In the genomic region with DNA sequence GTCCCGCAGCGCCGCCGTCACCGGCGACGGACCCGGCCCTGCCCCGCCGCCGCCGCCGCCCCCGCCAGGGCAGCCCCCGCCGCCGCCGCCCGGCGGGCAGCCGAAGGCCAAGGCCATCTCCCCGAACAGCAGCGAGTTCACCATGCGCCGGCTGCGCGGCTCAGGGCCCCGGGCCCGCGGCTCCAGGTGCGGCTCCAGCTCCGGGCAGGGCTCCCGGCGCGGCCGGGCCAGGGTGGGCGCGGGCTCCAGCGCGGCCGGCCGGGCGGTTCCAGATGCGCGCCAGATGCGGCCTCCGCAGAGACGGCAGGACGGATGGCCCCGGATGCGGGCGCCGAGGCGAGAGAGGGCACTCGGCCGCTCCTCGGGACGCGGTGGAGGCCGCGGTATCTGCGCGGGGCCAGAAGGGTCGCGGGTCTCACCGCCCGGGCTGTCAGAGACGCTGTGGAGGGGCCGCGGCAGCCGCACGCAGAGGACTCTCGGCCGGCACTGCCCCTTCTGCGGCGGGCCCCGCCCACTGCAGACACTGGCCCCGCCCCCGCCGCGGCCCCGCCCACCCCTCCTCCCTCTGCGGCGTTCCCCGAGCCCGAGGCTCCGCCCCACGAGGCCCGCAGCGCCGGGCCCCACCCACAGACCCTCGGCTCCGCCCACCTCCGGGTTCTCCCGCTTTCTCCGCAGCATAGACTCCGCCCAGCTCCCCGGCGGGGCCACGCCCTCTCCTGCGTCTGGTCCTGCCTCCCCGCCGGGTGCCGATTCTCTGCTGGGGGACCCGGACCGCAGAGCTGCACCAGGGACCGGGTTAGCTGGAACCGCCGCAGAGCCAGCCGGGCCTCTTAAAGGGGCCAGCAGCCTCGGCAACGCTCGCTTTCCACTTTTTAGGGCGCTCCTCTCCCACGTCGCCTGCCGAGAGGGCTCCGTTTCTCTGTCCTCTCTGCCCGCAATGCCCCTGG, we compare ENCODE assay signal across 8 cellular contexts. TPM values are rescaled to one million over a fixed set of nuclear protein-coding genes. Genes with fewer than 3 reads are reported as not detected.
A peak's percentile ranks its signal among the peaks of the same experiment; 100 is the strongest.
DNase-seq lines count a peak whose midpoint lies in the region; TF ChIP-seq lines count a peak whose summit lies in the region.

A gene (minus strand): TSS at position 488 of the 947 bp plus-strand sequence. CDS start 344 bp downstream, at position 144.

- H3K4me2 ChIP-seq in GM23248 (ENCODE audit: unreplicated experiment) (peak within 1 kb of the TSS; percentile 93), neural progenitor cell (peak within 1 kb of the TSS; percentile 88)

- no peak within 1 kb of the TSS for H3K27ac Mint-ChIP-seq in neural progenitor cell

- in situ Hi-C loops in GM23248 (cut with MboI): no loop called here

- TF ChIP-seq EP300 in stomach (IDR thresholded peaks at IDR 0.05): no peak

- DNase-seq in EL: peak; percentile 94
- peak; percentile 97 for DNase-seq in GM23248
- DNase-seq in Kasumi-1 (lab: John Stamatoyannopoulos, UW): peak; percentile 76 to 80
- peak; percentile 94 to 98 for DNase-seq in SJSA1 (ENCODE audit: low read depth in 1 of 2, low spot score in 2 of 2)
- peak; percentile 98 for DNase-seq in activated gamma-delta T cell treated with anti-CD3 and anti-CD28 coated beads, Interleukin-2, amount 50 U/mL, for 16 hours (ENCODE audit: low read depth)
- peak; percentile 92 to 98 for DNase-seq in foreskin fibroblast
- DNase-seq in neural progenitor cell (ENCODE audit: low spot score): peak; percentile 97
- peak; percentile 99 for DNase-seq in stomach

- H3K36me3 Mint-ChIP-seq in neural progenitor cell: no peaks in the 10 kb centered on the region

- H3K4me3 ChIP-seq in GM23248 (peak within 1 kb of the TSS; percentile 87), SJSA1 (peak within 1 kb of the TSS; percentile 98), foreskin fibroblast (ENCODE audit: low read depth in 1 of 2, low read length in 2 of 2) (peak within 1 kb of the TSS; percentile 68 to 78), neural progenitor cell (peak within 1 kb of the TSS; percentile 54), stomach (peak within 1 kb of the TSS; percentile 72 to 95 (median 81))

- H3K4me1 ChIP-seq in GM23248 (ENCODE audit: insufficient read depth) (peaks cover 30% of the 10 kb centered on the region), SJSA1 (replicated peaks) (peaks cover 54% of the 10 kb centered on the region), neural progenitor cell (no peaks in the 10 kb centered on the region), stomach (peaks cover 22 to 54% (median 44%) of the 10 kb centered on the region in 4 donors)

- H3K9me3 Mint-ChIP-seq in neural progenitor cell: no peaks in the 10 kb centered on the region

- peak in 1 of 4 donors; percentile 40 for TF ChIP-seq POLR2A in stomach (IDR thresholded peaks at IDR 0.05)

- H2AFZ ChIP-seq in GM23248 (peak within 1 kb of the TSS; percentile 90), neural progenitor cell (replicated peaks) (peak within 1 kb of the TSS; percentile 81)

- H4K20me1 ChIP-seq in GM23248 (ENCODE audit: insufficient read depth) (no peaks in the 10 kb centered on the region), neural progenitor cell (ENCODE audit: low read depth) (peaks cover 8% of the 10 kb centered on the region)

- H3K4me3 Mint-ChIP-seq in neural progenitor cell: peak within 1 kb of the TSS; percentile 90

- H3K27ac ChIP-seq in GM23248 (peak within 1 kb of the TSS; percentile 55), SJSA1 (no peak within 1 kb of the TSS), neural progenitor cell (no peak within 1 kb of the TSS), stomach (peak within 1 kb of the TSS; percentile 74 to 92 (median 79))

- H3F3A ChIP-seq in GM23248 (ENCODE audit: insufficient read depth): peaks cover 13% of the 10 kb centered on the region; the same call in 1 of the 2 replicates
- H3F3A ChIP-seq in neural progenitor cell (ENCODE audit: low read depth): peaks cover 17% of the 10 kb centered on the region

- no peaks in the 10 kb centered on the region for H3K36me3 ChIP-seq in GM23248 (ENCODE audit: low read depth)
- H3K36me3 ChIP-seq in SJSA1: peaks cover 18% of the 10 kb centered on the region
- no peaks in the 10 kb centered on the region for H3K36me3 ChIP-seq in neural progenitor cell
- no peaks in the 10 kb centered on the region for H3K36me3 ChIP-seq in stomach

- H3K9ac ChIP-seq in GM23248: peak within 1 kb of the TSS; percentile 80
- H3K9ac ChIP-seq in neural progenitor cell: no peak within 1 kb of the TSS

- H3K4me1 Mint-ChIP-seq in neural progenitor cell: peaks cover 22% of the 10 kb centered on the region

- H3K9me3 ChIP-seq in GM23248 (ENCODE audit: low read depth) (no peaks in the 10 kb centered on the region), SJSA1 (replicated peaks) (peaks cover 4% of the 10 kb centered on the region; the same call in 1 of the 2 replicates), neural progenitor cell (ENCODE audit: low read depth) (no peaks in the 10 kb centered on the region), stomach (no peaks in the 10 kb centered on the region)

- TF ChIP-seq CTCF in foreskin fibroblast (IDR thresholded peaks at IDR 0.05; ENCODE audit: low read depth, low read length): no peak
- TF ChIP-seq CTCF in neural progenitor cell (IDR thresholded peaks at IDR 0.05): no peak
- TF ChIP-seq CTCF in stomach (IDR thresholded peaks at IDR 0.05): no peak

- H3K27me3 Mint-ChIP-seq in neural progenitor cell (ENCODE audit: insufficient read depth, low read depth): peaks cover 21% of the 10 kb centered on the region

- no peaks in the 10 kb centered on the region for H3K9me2 ChIP-seq in GM23248 (ENCODE audit: insufficient read depth)

- WGBS in GM23248 (ENCODE audit: low coverage in 1 of 2, low lambda C conversion rate in 2 of 2, missing lambda C conversion rate in 2 of 2), 2 experiments: 1 to 2% methylated on average over 39 to 59 of the region's 119 CpGs
- WGBS in stomach, 5 donors: 0% methylated on average over 19 to 118 of the region's 119 CpGs

- peaks cover 42% of the 10 kb centered on the region for H3K79me2 ChIP-seq in GM23248 (ENCODE audit: insufficient read depth)
- H3K79me2 ChIP-seq in neural progenitor cell (ENCODE audit: low read depth): no peaks in the 10 kb centered on the region

- H3K27me3 ChIP-seq in GM23248 (replicated peaks; ENCODE audit: insufficient read depth) (no peaks in the 10 kb centered on the region), SJSA1 (replicated peaks) (no peaks in the 10 kb centered on the region), neural progenitor cell (peaks cover 63% of the 10 kb centered on the region), stomach (no peaks in the 10 kb centered on the region)

- intact Hi-C loops in stomach (cut with DNase I; ENCODE audit: low total_unique reads): loop anchor here (10.0 kb wide), 1 partner anchor 52 kb away; a partner anchor contains a TSS

RNA-seq across cellular contexts. Expression of the gene that starts here (rescaled TPM):
- total RNA-seq in GM23248 (2014; rRNA removed; shearing (Covaris generic)): 12.8 and 13.2 TPM in 2 replicates
- 0.60 and 1.1 TPM in 2 replicates for polyA plus RNA-seq in GM23248 (2016; fragmentation: Nextera tagmentation; extraction: Ambion mirVana)
- total RNA-seq in SJSA1 (2014; rRNA removed; shearing (Covaris generic)): 11.4 and 15.3 TPM in 2 replicates
- 0.65 and 1.5 TPM in 2 replicates for total RNA-seq in neural progenitor cell (ENCODE audit: low replicate concordance)
- 10 to 100 TPM in 2 of 5 donors, 1 to 10 TPM in 2, under 1 TPM in 1; 0.58 to 47.8 (median 7.7) TPM for total RNA-seq in stomach
- 1 to 10 TPM in 2 of 3 donors, under 1 TPM in 1; 0.92 to 5.1 (median 3.4) TPM for polyA plus RNA-seq in stomach

Comparison
In these comparisons a context has a peak if more than half of its experiments do, and no peak if none do; other contexts are left out.
1. H3K27ac ChIP-seq: peak in GM23248 (single experiment) and stomach (5 of 5); none in SJSA1 (single experiment) and neural progenitor cell (single experiment).
2. Peak in every context shown above with its lines, with median percentiles within 50 percentile points of each other: DNase-seq and H3K4me3 ChIP-seq.